8 cellular contexts compared by ENCODE assay signal in genomic region chr6:129709451-129709908, GRCh38. TPM values are rescaled to one million over a fixed set of nuclear protein-coding genes. Genes with fewer than 3 reads are reported as not detected.
A peak's percentile ranks its signal among the peaks of the same experiment; 100 is the strongest.
DNase-seq lines count a peak whose midpoint lies in the region; ATAC-seq, FAIRE-seq and TF ChIP-seq lines count a peak whose summit lies in the region.

No MANE protein-coding gene starts in this region.

- H3K36me3 Mint-ChIP-seq in activated naive CD4-positive, alpha-beta T cell treated with anti-CD3 and anti-CD28 coated beads for 36 hours (ENCODE audit: low read depth), result no peaks in the 10 kb centered on the region
- no peaks in the 10 kb centered on the region for H3K36me3 Mint-ChIP-seq in natural killer cell

- H3K79me2 ChIP-seq in SK-N-SH (ENCODE audit: insufficient read depth), result peaks cover 55% of the 10 kb centered on the region

- DNase-seq in activated naive CD4-positive, alpha-beta T cell treated with anti-CD3 and anti-CD28 coated beads for 36 hours, result no peak
- DNase-seq in activated naive CD4-positive, alpha-beta T cell treated with Interleukin-2 at 50 U/mL for 16 hours, result no peak
- no peak for DNase-seq in SK-N-SH
- DNase-seq in esophagus squamous epithelium (lab: John Stamatoyannopoulos, UW), result no peak
- no peak for DNase-seq in natural killer cell
- DNase-seq in RCC 7860 (ENCODE audit: low spot score), result no peak
- no peak for DNase-seq in stimulated activated CD4-positive, alpha-beta T cell treated with anti-CD3 and anti-CD28 coated beads, Interleukin-4, amount 100 ng/mL, for 24 hours

- H2AFZ ChIP-seq in SK-N-SH (ENCODE audit: low read depth), result no peak overlapping the region

- intact Hi-C loops in activated naive CD4-positive, alpha-beta T cell treated with anti-CD3 and anti-CD28 coated beads for 36 hours (cut with micrococcal nuclease), result loop anchor here (2.0 kb wide), 1 partner anchor 41 kb away; no protein-coding TSS in a partner anchor
- intact Hi-C loops in esophagus squamous epithelium (cut with DNase I), result no loop called here
- intact Hi-C loops in natural killer cell (cut with micrococcal nuclease), result no loop called here

- peak overlapping the region; percentile 72 for H3K9ac ChIP-seq in SK-N-SH

- H3K27ac Mint-ChIP-seq in activated naive CD4-positive, alpha-beta T cell treated with anti-CD3 and anti-CD28 coated beads for 36 hours, result peak overlapping the region; percentile 51
- peak overlapping the region; percentile 91 to 95 for H3K27ac Mint-ChIP-seq in natural killer cell

- CTCF ChIA-PET in activated naive CD4-positive, alpha-beta T cell treated with anti-CD3 and anti-CD28 coated beads for 36 hours (lab: Charles Lee), result interaction anchor here (0.7 to 1.8 kb wide), 10 partner anchors 10 to 111 kb away, joined by 3 to 6 read pairs (median 4); no protein-coding TSS in a partner anchor
- CTCF ChIA-PET in SK-N-SH (lab: Yijun Ruan, JAX), result no interaction called here

- H3K4me3 Mint-ChIP-seq in activated naive CD4-positive, alpha-beta T cell treated with anti-CD3 and anti-CD28 coated beads for 36 hours, result peak overlapping the region; percentile 90
- H3K4me3 Mint-ChIP-seq in natural killer cell, result peak overlapping the region; percentile 99

- H3K9me3 ChIP-seq in SK-N-SH (no peaks in the 10 kb centered on the region), esophagus squamous epithelium (no peaks in the 10 kb centered on the region)

- no peak for TF ChIP-seq RAD21 in SK-N-SH (IDR thresholded peaks at IDR 0.05; ENCODE audit: low read length)

- H3K27ac ChIP-seq in SK-N-SH (ENCODE audit: low read depth in 2 of 2, low read length in 1 of 2) (peak overlapping the region; percentile 75 to 89; a peak in 3 of 4 replicates), esophagus squamous epithelium (peak overlapping the region; percentile 84 to 91 (median 88))

- TF ChIP-seq POLR2A in esophagus squamous epithelium (IDR thresholded peaks at IDR 0.05), result no peak

- WGBS in SK-N-SH (ENCODE audit: low lambda C conversion rate), result 5% methylated on average over 4 of the region's 4 CpGs
- WGBS in esophagus squamous epithelium, 2 donors, result 2 to 5% methylated on average over 3 to 4 of the region's 4 CpGs

- peaks cover 5% of the 10 kb centered on the region; the same call in 1 of the 2 replicates for H4K20me1 ChIP-seq in SK-N-SH (ENCODE audit: insufficient read depth)

- H3F3A ChIP-seq in SK-N-SH (replicated peaks; ENCODE audit: insufficient read depth), result peaks cover 20% of the 10 kb centered on the region

- H3K4me2 ChIP-seq in SK-N-SH, result peak overlapping the region; percentile 80

- no peak for TF ChIP-seq EP300 in SK-N-SH (IDR thresholded peaks at IDR 0.05; ENCODE audit: borderline replicate concordance in 1 of 2, low read depth in 1 of 2, low read length in 1 of 2)

- no peak for FAIRE-seq in RCC 7860 (lab: Jason Lieb, UNC)

- peak overlapping the region; percentile 67 to 91 for H3K4me3 ChIP-seq in SK-N-SH (ENCODE audit: low read depth in 2 of 2, low read length in 1 of 2)
- H3K4me3 ChIP-seq in esophagus squamous epithelium, result peak overlapping the region; percentile 42 to 78 (median 60)

- H3K27me3 Mint-ChIP-seq in activated naive CD4-positive, alpha-beta T cell treated with anti-CD3 and anti-CD28 coated beads for 36 hours (ENCODE audit: low read depth), result peaks cover 3% of the 10 kb centered on the region
- H3K27me3 Mint-ChIP-seq in natural killer cell (ENCODE audit: low read depth in 2 of 2), result peaks cover 0 to 3% of the 10 kb centered on the region in 2 donors

- no peaks in the 10 kb centered on the region for H3K27me3 ChIP-seq in SK-N-SH (ENCODE audit: insufficient read depth)
- no peaks in the 10 kb centered on the region for H3K27me3 ChIP-seq in esophagus squamous epithelium

- peaks cover 16% of the 10 kb centered on the region for H3K4me1 Mint-ChIP-seq in activated naive CD4-positive, alpha-beta T cell treated with anti-CD3 and anti-CD28 coated beads for 36 hours (ENCODE audit: low read depth)
- peaks cover 51 to 52% of the 10 kb centered on the region in 2 donors for H3K4me1 Mint-ChIP-seq in natural killer cell

- H3K4me1 ChIP-seq in SK-N-SH (ENCODE audit: control insufficient read depth in 1 of 2, insufficient read depth in 2 of 2, low read depth in 1 of 2, low read length in 1 of 2) (0 out of 4 replicates have a peak, but pooled peaks cover 0 to 11% of the 10 kb centered on the region in 2 experiments), esophagus squamous epithelium (peaks cover 7 to 33% (median 11%) of the 10 kb centered on the region in 3 donors)

- no peaks in the 10 kb centered on the region for H3K9me2 ChIP-seq in SK-N-SH

- peak; percentile 59 for ATAC-seq in HG03025 (IDR thresholded peaks at IDR 0.05; ENCODE audit: low FRiP score, unreplicated experiment)
- ATAC-seq in natural killer cell, result peak; percentile 21 to 39 (median 29)

- TF ChIP-seq CTCF in SK-N-SH (IDR thresholded peaks at IDR 0.05), result no peak
- TF ChIP-seq CTCF in esophagus squamous epithelium (IDR thresholded peaks at IDR 0.05), result no peak
- no peak for TF ChIP-seq CTCF in natural killer cell (IDR thresholded peaks at IDR 0.05)

- no peaks in the 10 kb centered on the region for H3K9me3 Mint-ChIP-seq in activated naive CD4-positive, alpha-beta T cell treated with anti-CD3 and anti-CD28 coated beads for 36 hours
- no peaks in the 10 kb centered on the region for H3K9me3 Mint-ChIP-seq in natural killer cell

- H3K36me3 ChIP-seq in SK-N-SH (replicated peaks in 1 of 2; ENCODE audit: control insufficient read depth in 1 of 2, insufficient read depth in 2 of 2, low read length in 1 of 2) (peaks cover 15 to 24% of the 10 kb centered on the region in 2 experiments), esophagus squamous epithelium (no peaks in the 10 kb centered on the region)

- POLR2A ChIA-PET in SK-N-SH (lab: Yijun Ruan, JAX), result no interaction called here

TF ChIP-seq in SK-N-SH, 30 proteins besides CTCF, POLR2A, EP300 and RAD21:
- TF ChIP-seq PBX3 (IDR thresholded peaks at IDR 0.05), result no peak
- no peak for TF ChIP-seq ZBTB33 (IDR thresholded peaks at IDR 0.05; ENCODE audit: borderline replicate concordance, low read depth)

RNA-seq across cellular contexts. Expression of gene ARHGAP18, which starts 0.5 kb away (rescaled TPM):
- total RNA-seq in activated naive CD4-positive, alpha-beta T cell treated with anti-CD3 and anti-CD28 coated beads for 36 hours, result 1 to 10 TPM; 3.2 to 3.7 TPM
- 25.0 and 32.8 TPM in 2 replicates for polyA plus RNA-seq in SK-N-SH (2012; rRNA removed)
- polyA plus RNA-seq in SK-N-SH (2012; cell fraction: cytosol; rRNA removed), result 38.9 and 45.2 TPM in 2 replicates
- polyA plus RNA-seq in SK-N-SH (2012; cell fraction: nucleus; rRNA removed), result 10.2 and 20.0 TPM in 2 replicates
- total RNA-seq in esophagus squamous epithelium, result 1 to 10 TPM; 2.8 to 9.0 (median 7.1) TPM
- total RNA-seq in natural killer cell, result 10 to 100 TPM; 11.5 to 12.5 (median 11.8) TPM
